In genomic region chr6:117481278-117481925, GRCh38 we compare ENCODE assay signal across 8 cellular contexts. TPM values are rescaled to one million over a fixed set of nuclear protein-coding genes. Genes with fewer than 3 reads are reported as not detected.
A peak's percentile ranks its signal among the peaks of the same experiment; 100 is the strongest.
DNase-seq lines count a peak whose midpoint lies in the region; ATAC-seq, FAIRE-seq and TF ChIP-seq lines count a peak whose summit lies in the region.
"Had no signal": no experiment of that assay in that cellular context is flagged by ENCODE, and none has a peak within 500 bp of the region (broad histone marks: within the 10 kb centered on the region; RNA-seq: fewer than 3 reads in every experiment).

No MANE protein-coding gene starts in this region.

- H3K4me1 ChIP-seq in HUES6 (ENCODE audit: control insufficient read depth, insufficient read depth, low read length) (peaks cover 20% of the 10 kb centered on the region), kidney (ENCODE audit: control insufficient read depth in 1 of 2, insufficient read depth in 1 of 2, low read depth in 1 of 2, low read length in 2 of 2) (peaks cover 0 to 10% of the 10 kb centered on the region in 2 donors)

- peaks cover 13 to 22% of the 10 kb centered on the region in 2 donors for H3K4me1 Mint-ChIP-seq in stimulated activated naive B cell treated with anti-CD40 and anti-IgM and Interleukin-4, amounts not matched to agents 10 μg/mL and 1 μg/mL and 100 μg/mL, for 72 hours
- H3K4me1 Mint-ChIP-seq in chondrocyte (ENCODE audit: low read depth), result peaks cover 34% of the 10 kb centered on the region

- H3K4me3 ChIP-seq in HUES6 (ENCODE audit: low read depth, low read length) (peak overlapping the region; percentile 83), kidney (ENCODE audit: low read length in 2 of 2) (peak overlapping the region; percentile 0 to 66)

- H3K9me3 ChIP-seq in HUES6 (ENCODE audit: control insufficient read depth, insufficient read depth, low read depth, low read length) (peaks cover 1% of the 10 kb centered on the region; the same call in 1 of the 2 replicates), kidney (ENCODE audit: control insufficient read depth in 1 of 2, low read length in 2 of 2) (no peaks in the 10 kb centered on the region)

- H3K9ac ChIP-seq in HUES6 (ENCODE audit: low read length) (no peak overlapping the region), kidney (ENCODE audit: low read length in 2 of 2) (no peak overlapping the region)
- H3K9ac ChIP-seq: KMS-11 had no signal

- no peak overlapping the region for H3K27ac ChIP-seq in HUES6 (ENCODE audit: low read depth, low read length)
- H3K27ac ChIP-seq in kidney (ENCODE audit: low read depth in 2 of 2, low read length in 2 of 2), result no peak overlapping the region
- H3K27ac ChIP-seq: KMS-11 had no signal

- H3K36me3 Mint-ChIP-seq in stimulated activated naive B cell treated with anti-CD40 and anti-IgM and Interleukin-4, amounts not matched to agents 10 μg/mL and 1 μg/mL and 100 μg/mL, for 72 hours, result no peaks in the 10 kb centered on the region
- peaks cover under 1% of the 10 kb centered on the region for H3K36me3 Mint-ChIP-seq in chondrocyte (ENCODE audit: low read depth)

- TF ChIP-seq CTCF in kidney (IDR thresholded peaks at IDR 0.05; ENCODE audit: borderline replicate concordance, extremely low read depth, insufficient read depth) (no peak), chondrocyte (IDR thresholded peaks at IDR 0.05) (no peak)

- FAIRE-seq in kidney (lab: Jason Lieb, UNC), result no peak

- H3K27me3 Mint-ChIP-seq in stimulated activated naive B cell treated with anti-CD40 and anti-IgM and Interleukin-4, amounts not matched to agents 10 μg/mL and 1 μg/mL and 100 μg/mL, for 72 hours, result peaks cover 36 to 40% of the 10 kb centered on the region in 2 donors
- no peaks in the 10 kb centered on the region for H3K27me3 Mint-ChIP-seq in chondrocyte (ENCODE audit: low read depth)

- no peak for ATAC-seq in stimulated activated naive B cell treated with anti-CD40 and anti-IgM and Interleukin-4, amounts not matched to agents 10 μg/mL and 1 μg/mL and 100 μg/mL, for 72 hours (replicated peaks)

- H3K9me3 Mint-ChIP-seq in stimulated activated naive B cell treated with anti-CD40 and anti-IgM and Interleukin-4, amounts not matched to agents 10 μg/mL and 1 μg/mL and 100 μg/mL, for 72 hours, result no peaks in the 10 kb centered on the region
- no peaks in the 10 kb centered on the region for H3K9me3 Mint-ChIP-seq in chondrocyte (ENCODE audit: low read depth)

- H3K36me3 ChIP-seq in HUES6 (ENCODE audit: control insufficient read depth, insufficient read depth, low read length) (peaks cover 2% of the 10 kb centered on the region; the same call in 1 of the 2 replicates), kidney (ENCODE audit: control insufficient read depth in 1 of 2, insufficient read depth in 2 of 2, low read length in 2 of 2) (no peaks in the 10 kb centered on the region)

- H3K4me3 Mint-ChIP-seq in stimulated activated naive B cell treated with anti-CD40 and anti-IgM and Interleukin-4, amounts not matched to agents 10 μg/mL and 1 μg/mL and 100 μg/mL, for 72 hours, result peak overlapping the region; percentile 4 to 93
- no peak overlapping the region for H3K4me3 Mint-ChIP-seq in chondrocyte (ENCODE audit: unreplicated experiment)

- intact Hi-C loops in kidney (cut with DNase I), result no loop called here

- DNase-seq in activated CD8-positive, alpha-beta memory T cell treated with anti-CD3 and anti-CD28 coated beads, Interleukin-2, amount 50 U/mL, for 4 hours, result peak; percentile 41
- DNase-seq in kidney (no peak), NCI-H1105 (lab: John Stamatoyannopoulos, UW) (no peak), GM19240 (ENCODE audit: insufficient read length, low spot score) (no peak), chondrocyte (ENCODE audit: low spot score) (no peak)
- DNase-seq in stimulated activated naive B cell treated with anti-CD40 and anti-IgM and Interleukin-4, amounts not matched to agents 10 μg/mL and 1 μg/mL and 100 μg/mL, for 72 hours, result no peak

- H3K27me3 ChIP-seq in HUES6 (ENCODE audit: control insufficient read depth, insufficient read depth, low read length), result peaks cover 22% of the 10 kb centered on the region

- no peak overlapping the region for H3K27ac Mint-ChIP-seq in stimulated activated naive B cell treated with anti-CD40 and anti-IgM and Interleukin-4, amounts not matched to agents 10 μg/mL and 1 μg/mL and 100 μg/mL, for 72 hours
- no peak overlapping the region for H3K27ac Mint-ChIP-seq in chondrocyte (ENCODE audit: unreplicated experiment)

RNA-seq across cellular contexts. Expression of gene DCBLD1, which starts 1.1 kb away (rescaled TPM):
- 9.6 TPM for total RNA-seq in kidney
- 4.1 TPM for polyA plus RNA-seq in kidney (ENCODE audit: insufficient read depth, low read depth, low replicate concordance)
- 32.2 to 39.3 TPM (median 33.3 TPM) in 3 replicates for total RNA-seq in chondrocyte

RNA-seq across cellular contexts. Expression of gene ROS1, which starts 55.7 kb away (rescaled TPM):
- 0.19 TPM for total RNA-seq in kidney
- polyA plus RNA-seq in kidney (ENCODE audit: insufficient read depth, low read depth, low replicate concordance), result 0.04 TPM
- total RNA-seq in chondrocyte, result not detected in 3 replicates
